In the genomic region with DNA sequence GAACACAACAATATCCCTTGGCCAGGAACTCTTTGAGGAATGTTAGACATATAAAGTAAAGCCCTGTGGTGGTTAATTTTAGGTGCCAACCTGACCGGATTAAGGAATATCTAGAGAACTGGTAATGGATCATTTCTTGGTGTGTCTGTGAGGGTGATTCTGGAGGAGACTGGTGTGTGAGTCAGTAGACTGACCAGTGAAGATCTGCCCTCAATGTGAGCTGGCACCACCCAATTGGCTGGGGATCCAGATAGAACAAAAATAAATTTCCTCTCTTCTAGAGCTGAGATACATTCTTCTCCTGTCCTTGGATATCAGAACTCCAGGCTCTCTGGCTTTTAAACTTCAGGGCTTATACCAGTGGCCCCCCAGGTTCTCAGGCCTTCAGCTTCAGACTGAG, we compare ENCODE assay signal across 22 cellular contexts. TPM values are rescaled to one million over a fixed set of nuclear protein-coding genes. Genes with fewer than 3 reads are reported as not detected.
DNase-seq lines count a peak whose midpoint lies in the region; ATAC-seq and TF ChIP-seq lines count a peak whose summit lies in the region.
"Had no signal": no experiment of that assay in that cellular context is flagged by ENCODE, and none has a peak within 500 bp of the region (broad histone marks: within the 10 kb centered on the region; RNA-seq: fewer than 3 reads in every experiment).

No MANE protein-coding gene starts in this region.

- H3K4me3 ChIP-seq in astrocyte of the spinal cord (ENCODE audit: low read depth, low read length) = no peak overlapping the region
- no peak overlapping the region for H3K4me3 ChIP-seq in colonic mucosa
- no peak overlapping the region for H3K4me3 ChIP-seq in gastroesophageal sphincter
- H3K4me3 ChIP-seq: right atrium auricular region, SJCRH30, tibial artery had no signal

- H3K27me3 ChIP-seq in colonic mucosa (no peaks in the 10 kb centered on the region), gastroesophageal sphincter (no peaks in the 10 kb centered on the region)
- H3K27me3 ChIP-seq: right atrium auricular region, SJCRH30, tibial artery had no signal

- in situ Hi-C loops in astrocyte of the spinal cord (cut with HindIII; ENCODE audit: low sequenced_read_pairs) = no loop called here

- WGBS in gastroesophageal sphincter (ENCODE audit: low coverage in 1 of 2), 2 donors = 71% methylated on average over 1 of the region's 1 CpG; no CpG with 5 or more reads in 1 of the 2 donors

- no peak overlapping the region for H3K9ac ChIP-seq in colonic mucosa (ENCODE audit: low read depth in 2 of 2, low read length in 2 of 2)

- DNase-seq in AG08395 (ENCODE audit: low spot score) (peak; percentile 61), HT1080 (ENCODE audit: low read depth) (peak; percentile 58), astrocyte of the spinal cord (ENCODE audit: low read depth, low spot score) (peak; percentile 15), hepatic stellate cell (ENCODE audit: low spot score) (peak; percentile 21), colonic mucosa (no peak), HuH-7.5 (ENCODE audit: low spot score) (no peak)
- DNase-seq in stimulated activated CD4-positive, alpha-beta T cell treated with anti-CD3 and anti-CD28 coated beads, Interleukin-15, amount 100 ng/mL, for 24 hours = no peak
- DNase-seq: activated naive CD8-positive, alpha-beta T cell treated with anti-CD3 and anti-CD28 coated beads, Interleukin-2, amount 10 ng/mL, durations not matched to agents 7 days and 5 days; CD4-positive, alpha-beta T cell; central memory CD4-positive, alpha-beta T cell; DMS53; effector memory CD4-positive, alpha-beta T cell; KBM-7; left colon; NCI-H1092; NCI-H510A treated with DMSO at 0.1 percent for 48 hours; SJCRH30; stimulated activated naive B cell treated with anti-CD40 and anti-IgM and Interleukin-4, amounts not matched to agents 10 μg/mL and 1 μg/mL and 100 μg/mL, for 72 hours; tibial artery had no signal

- H3K9me3 ChIP-seq in colonic mucosa = no peaks in the 10 kb centered on the region
- H3K9me3 ChIP-seq in gastroesophageal sphincter = no peaks in the 10 kb centered on the region
- H3K9me3 ChIP-seq: right atrium auricular region, tibial artery had no signal

- no peak for TF ChIP-seq EP300 in gastroesophageal sphincter (IDR thresholded peaks at IDR 0.05)

- no peak overlapping the region for H3K27ac ChIP-seq in colonic mucosa
- no peak overlapping the region for H3K27ac ChIP-seq in gastroesophageal sphincter
- H3K27ac ChIP-seq: right atrium auricular region, SJCRH30, tibial artery had no signal

- no peaks in the 10 kb centered on the region for H3K4me1 ChIP-seq in colonic mucosa
- H3K4me1 ChIP-seq in gastroesophageal sphincter = no peaks in the 10 kb centered on the region
- H3K4me1 ChIP-seq: right atrium auricular region, SJCRH30, tibial artery had no signal

- TF ChIP-seq CTCF in astrocyte of the spinal cord (IDR thresholded peaks at IDR 0.05; ENCODE audit: low read depth, low read length) (no peak), colonic mucosa (IDR thresholded peaks at IDR 0.05) (no peak), gastroesophageal sphincter (IDR thresholded peaks at IDR 0.05) (no peak)

- intact Hi-C loops in colonic mucosa (cut with DNase I) = no loop called here

- no peak for TF ChIP-seq POLR2A in gastroesophageal sphincter (IDR thresholded peaks at IDR 0.05)

- ATAC-seq in gastroesophageal sphincter = no peak
- ATAC-seq: activated CD4-positive, CD25-positive, alpha-beta regulatory T cell treated with anti-CD3 and anti-CD28 coated beads, Interleukin-2, amount 50 U/mL, for 24 hours; left colon; stimulated activated naive B cell treated with anti-CD40 and anti-IgM and Interleukin-4, amounts not matched to agents 10 μg/mL and 1 μg/mL and 100 μg/mL, for 72 hours had no signal

- H3K36me3 ChIP-seq in colonic mucosa (no peaks in the 10 kb centered on the region), gastroesophageal sphincter (no peaks in the 10 kb centered on the region)
- H3K36me3 ChIP-seq: right atrium auricular region, SJCRH30, tibial artery had no signal

RNA-seq across cellular contexts. Expression of a gene that starts 56.2 kb away (rescaled TPM):
- total RNA-seq in HT1080 (2014; rRNA removed; shearing (Covaris generic)) = 167 and 205 TPM in 2 replicates
- 62.9 and 84.1 TPM in 2 replicates for polyA plus RNA-seq in HT1080 (2015; cell fraction: cytosol; rRNA removed)
- 117 and 138 TPM in 2 replicates for polyA plus RNA-seq in HT1080 (2015; cell fraction: nucleus; rRNA removed)
- total RNA-seq in colonic mucosa = 10 to 100 TPM; 78.0 to 89.9 TPM
- 100 to 1,000 TPM in 3 of 4 donors, 10 to 100 TPM in 1; 81.2 to 131 (median 116) TPM for total RNA-seq in gastroesophageal sphincter

Comparison
In these comparisons a context has a peak if more than half of its experiments do, and no peak if none do; other contexts are left out.
1. DNase-seq: peak in AG08395 (single experiment), HT1080 (single experiment), astrocyte of the spinal cord (single experiment) and hepatic stellate cell (single experiment); none in stimulated activated CD4-positive, alpha-beta T cell treated with anti-CD3 and anti-CD28 coated beads, Interleukin-15, amount 100 ng/mL, for 24 hours (single experiment), colonic mucosa (single experiment) and HuH-7.5 (single experiment).